26 cellular contexts compared by ENCODE assay signal in the genomic region with DNA sequence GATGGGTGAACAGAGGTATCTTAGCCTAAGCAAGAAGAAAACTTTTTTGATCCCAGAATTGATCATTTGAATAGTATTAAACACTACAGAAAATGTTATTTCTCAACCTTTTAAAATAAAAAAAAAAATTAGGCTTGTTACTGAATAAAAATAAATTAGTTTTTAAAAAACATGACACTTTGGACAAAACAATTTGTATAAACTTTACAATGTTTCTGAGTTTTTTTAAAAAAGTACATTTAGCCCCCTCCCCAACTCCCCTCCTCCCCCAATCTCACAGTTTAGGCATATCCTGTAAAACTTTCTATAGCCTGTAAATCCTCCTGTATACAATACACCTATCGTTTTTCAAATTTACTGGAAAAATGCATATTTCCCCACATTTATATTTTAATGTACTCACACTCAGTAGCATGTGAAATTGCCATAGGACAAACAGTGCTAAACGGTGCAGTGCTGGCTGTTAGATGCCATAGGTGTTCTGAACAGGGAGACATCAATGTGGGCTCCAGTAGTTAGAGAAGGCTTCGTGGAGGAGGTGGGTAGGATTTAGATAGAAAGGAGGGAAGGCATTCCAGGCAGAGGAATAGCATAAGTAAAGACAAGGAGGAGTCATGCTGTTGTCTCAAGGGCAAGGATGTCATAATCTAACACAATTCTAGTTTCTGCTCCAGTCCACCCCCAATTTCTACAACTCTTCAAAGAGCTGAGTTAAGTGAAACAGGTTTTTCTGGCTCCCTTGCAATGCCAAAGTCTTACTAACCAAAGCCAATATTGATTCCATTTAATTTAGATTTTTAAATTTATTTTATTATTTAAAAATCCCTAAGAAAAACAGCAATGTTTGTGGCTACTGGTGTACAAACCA. TPM values are rescaled to one million over a fixed set of nuclear protein-coding genes. Genes with fewer than 3 reads are reported as not detected.
DNase-seq lines count a peak whose midpoint lies in the region; ATAC-seq, FAIRE-seq and TF ChIP-seq lines count a peak whose summit lies in the region.
"Had no signal": no experiment of that assay in that cellular context is flagged by ENCODE, and none has a peak within 500 bp of the region (broad histone marks: within the 10 kb centered on the region; RNA-seq: fewer than 3 reads in every experiment).

No MANE protein-coding gene starts in this region.

- no peak overlapping the region for H3K27ac ChIP-seq in CD4-positive, alpha-beta memory T cell (ENCODE audit: low read depth, low read length)
- no peak overlapping the region for H3K27ac ChIP-seq in RWPE2 (ENCODE audit: poor library complexity, severe bottlenecking)
- H3K27ac ChIP-seq: cardiac muscle cell, heart right ventricle, psoas muscle, SJSA1 had no signal

- no peak for DNase-seq in CD4-positive, alpha-beta memory T cell
- DNase-seq in Caco-2 (peak in 1 of 2 experiments; percentile 37), RWPE2 (ENCODE audit: low spot score) (no peak), D721Med (ENCODE audit: insufficient read length, low spot score) (no peak), BE2C (no peak), iPS-NIHi7 (ENCODE audit: extremely low spot score) (no peak)
- DNase-seq: activated CD4-positive, alpha-beta T cell treated with anti-CD3 and anti-CD28 coated beads, Interleukin-2, amount 50 U/mL, for 1 hour; activated CD8-positive, alpha-beta memory T cell treated with anti-CD3 and anti-CD28 coated beads, Interleukin-2, amount 50 U/mL, for 4 hours; activated effector memory CD4-positive, alpha-beta T cell treated with anti-CD3 and anti-CD28 coated beads, Interleukin-2, amount 50 U/mL, for 16 hours; amygdala; cortex of kidney; foreskin fibroblast; heart right ventricle; left ventricle myocardium superior; midbrain; NCI-H1105 treated with DMSO at 0.1 percent for 48 hours; NCI-H2081; NCI-H446; psoas muscle; stimulated activated CD4-positive, alpha-beta T cell treated with anti-CD3 and anti-CD28 coated beads, Interleukin-2, amount 100 ng/mL, for 24 hours had no signal

- H3K27me3 ChIP-seq in CD4-positive, alpha-beta memory T cell (ENCODE audit: insufficient read depth, low read length): no peaks in the 10 kb centered on the region
- no peaks in the 10 kb centered on the region for H3K27me3 ChIP-seq in Caco-2 (replicated peaks; ENCODE audit: control insufficient read depth, insufficient read depth, low read length)
- no peaks in the 10 kb centered on the region for H3K27me3 ChIP-seq in RWPE2 (ENCODE audit: insufficient read depth, poor library complexity, severe bottlenecking)
- no peaks in the 10 kb centered on the region for H3K27me3 ChIP-seq in BE2C
- H3K27me3 ChIP-seq: cardiac muscle cell, heart right ventricle, SJSA1 had no signal

- TF ChIP-seq CTCF in Caco-2 (IDR thresholded peaks at IDR 0.05; ENCODE audit: insufficient read depth in 1 of 2, low read depth in 1 of 2, low read length in 1 of 2, severe bottlenecking in 1 of 2, unreplicated experiment in 1 of 2): no peak
- no peak for TF ChIP-seq CTCF in RWPE2 (IDR thresholded peaks at IDR 0.05; ENCODE audit: poor library complexity, severe bottlenecking)
- no peak for TF ChIP-seq CTCF in D721Med (IDR thresholded peaks at IDR 0.05; ENCODE audit: insufficient read depth, missing control alignments)
- no peak for TF ChIP-seq CTCF in BE2C (IDR thresholded peaks at IDR 0.05; ENCODE audit: low read depth, low read length)

- peak overlapping the region in 5 of 7 donors; percentile 32 to 75 (median 47) for H3K27ac Mint-ChIP-seq in CD4-positive, alpha-beta memory T cell
- peak overlapping the region; percentile 10 for H3K27ac Mint-ChIP-seq in Caco-2 (ENCODE audit: unreplicated experiment)
- H3K27ac Mint-ChIP-seq: stimulated activated memory B cell treated with anti-CD40 and anti-IgM and Interleukin-4, amounts not matched to agents 10 μg/mL and 1 μg/mL and 100 μg/mL, for 72 hours; T-helper 1 cell treated with Interleukin-12 subunit alpha and Interleukin-12 subunit beta and Interleukin-4 antibody, amounts not matched to agents 30 μg/mL and 1 μg/mL, for 36 hours had no signal

- peaks cover 14 to 32% (median 28%) of the 10 kb centered on the region in 4 donors for H3K4me1 Mint-ChIP-seq in CD4-positive, alpha-beta memory T cell
- H3K4me1 Mint-ChIP-seq in Caco-2 (ENCODE audit: low read depth, unreplicated experiment): peaks cover 13% of the 10 kb centered on the region

- no peak overlapping the region for H3K4me3 ChIP-seq in CD4-positive, alpha-beta memory T cell (ENCODE audit: low read length in 2 of 2)
- H3K4me3 ChIP-seq in Caco-2 (ENCODE audit: low read depth, low read length): no peak overlapping the region
- H3K4me3 ChIP-seq in RWPE2 (ENCODE audit: severe bottlenecking): no peak overlapping the region
- no peak overlapping the region for H3K4me3 ChIP-seq in BE2C (ENCODE audit: low read depth, low read length)
- H3K4me3 ChIP-seq: cardiac muscle cell, heart right ventricle, psoas muscle, SJSA1 had no signal

- no peak for FAIRE-seq in D721Med (lab: Jason Lieb, UNC)

- no peaks in the 10 kb centered on the region for H3K9me3 ChIP-seq in CD4-positive, alpha-beta memory T cell (ENCODE audit: control insufficient read depth in 1 of 2, low read length in 2 of 2)
- no peaks in the 10 kb centered on the region for H3K9me3 ChIP-seq in Caco-2
- H3K9me3 ChIP-seq in RWPE2 (ENCODE audit: severe bottlenecking): no peaks in the 10 kb centered on the region
- H3K9me3 ChIP-seq in BE2C: no peaks in the 10 kb centered on the region
- H3K9me3 ChIP-seq: heart right ventricle, psoas muscle, SJSA1 had no signal

- H3K4me3 Mint-ChIP-seq in CD4-positive, alpha-beta memory T cell: no peak overlapping the region
- H3K4me3 Mint-ChIP-seq in Caco-2 (ENCODE audit: unreplicated experiment): no peak overlapping the region
- H3K4me3 Mint-ChIP-seq: neural crest cell; stimulated activated memory B cell treated with anti-CD40 and anti-IgM and Interleukin-4, amounts not matched to agents 10 μg/mL and 1 μg/mL and 100 μg/mL, for 72 hours; T-helper 1 cell treated with Interleukin-12 subunit alpha and Interleukin-12 subunit beta and Interleukin-4 antibody, amounts not matched to agents 30 μg/mL and 1 μg/mL, for 36 hours had no signal

- H3K4me1 ChIP-seq in CD4-positive, alpha-beta memory T cell (ENCODE audit: insufficient read depth, low read length): peaks cover 25% of the 10 kb centered on the region
- peaks cover 20% of the 10 kb centered on the region for H3K4me1 ChIP-seq in Caco-2
- H3K4me1 ChIP-seq in RWPE2 (ENCODE audit: insufficient read depth, poor library complexity, severe bottlenecking): peaks cover 3% of the 10 kb centered on the region
- no peaks in the 10 kb centered on the region for H3K4me1 ChIP-seq in BE2C
- H3K4me1 ChIP-seq: psoas muscle, SJSA1 had no signal

- peak; percentile 38; the same call in 1 of the 3 replicates for ATAC-seq in RWPE2 (ENCODE audit: low read depth)
- ATAC-seq in esophagus mucosa: peak; percentile 72
- ATAC-seq: heart right ventricle; left ventricle myocardium superior; psoas muscle; stimulated activated memory B cell treated with anti-CD40 and anti-IgM and Interleukin-4, amounts not matched to agents 10 μg/mL and 1 μg/mL and 100 μg/mL, for 72 hours had no signal

- H3K36me3 ChIP-seq in CD4-positive, alpha-beta memory T cell (ENCODE audit: insufficient read depth, low read length): peaks cover 52% of the 10 kb centered on the region
- H3K36me3 ChIP-seq in Caco-2 (ENCODE audit: control insufficient read depth, insufficient read depth, low read length): no peaks in the 10 kb centered on the region; the same call in 1 of the 2 replicates
- H3K36me3 ChIP-seq in RWPE2 (ENCODE audit: low read depth): peaks cover 91% of the 10 kb centered on the region
- H3K36me3 ChIP-seq in BE2C: no peaks in the 10 kb centered on the region; the same call in 1 of the 2 replicates

- intact Hi-C loops in CD4-positive, alpha-beta memory T cell (cut with micrococcal nuclease): no loop called here
- intact Hi-C loops in Caco-2 (cut with micrococcal nuclease; ENCODE audit: unreplicated experiment): no loop called here

- no peaks in the 10 kb centered on the region for H3K27me3 Mint-ChIP-seq in CD4-positive, alpha-beta memory T cell
- H3K27me3 Mint-ChIP-seq in Caco-2 (ENCODE audit: insufficient read depth, unreplicated experiment): no peaks in the 10 kb centered on the region
- H3K27me3 Mint-ChIP-seq: stimulated activated memory B cell treated with anti-CD40 and anti-IgM and Interleukin-4, amounts not matched to agents 10 μg/mL and 1 μg/mL and 100 μg/mL, for 72 hours had no signal

- no peaks in the 10 kb centered on the region for H3K9me3 Mint-ChIP-seq in CD4-positive, alpha-beta memory T cell
- H3K9me3 Mint-ChIP-seq in Caco-2 (ENCODE audit: unreplicated experiment): no peaks in the 10 kb centered on the region
- H3K9me3 Mint-ChIP-seq: neural crest cell; stimulated activated memory B cell treated with anti-CD40 and anti-IgM and Interleukin-4, amounts not matched to agents 10 μg/mL and 1 μg/mL and 100 μg/mL, for 72 hours; T-helper 1 cell treated with Interleukin-12 subunit alpha and Interleukin-12 subunit beta and Interleukin-4 antibody, amounts not matched to agents 30 μg/mL and 1 μg/mL, for 36 hours had no signal

- CTCF ChIA-PET in CD4-positive, alpha-beta memory T cell (lab: Charles Lee; ENCODE audit: partially characterized antibody): no interaction called here
- CTCF ChIA-PET in Caco-2 (lab: Charles Lee): no interaction called here

- BruUV-seq in Caco-2 (replicated peaks; lab: Mats Ljungman, UMichigan): no TSS peak

- peaks cover 47 to 75% of the 10 kb centered on the region in 2 donors for H3K36me3 Mint-ChIP-seq in CD4-positive, alpha-beta memory T cell
- peaks cover 51% of the 10 kb centered on the region for H3K36me3 Mint-ChIP-seq in Caco-2 (ENCODE audit: insufficient read depth, unreplicated experiment)

- POLR2A ChIA-PET in CD4-positive, alpha-beta memory T cell (lab: Charles Lee; ENCODE audit: partially characterized antibody): no interaction called here
- POLR2A ChIA-PET in Caco-2 (lab: Charles Lee): no interaction called here

RNA-seq across cellular contexts. Expression of a gene that starts 50.9 kb away (rescaled TPM):
- 100 to 1,000 TPM; 117 to 130 TPM for total RNA-seq in CD4-positive, alpha-beta memory T cell
- polyA plus RNA-seq in CD4-positive, alpha-beta memory T cell: 10 to 100 TPM; 55.5 to 83.4 TPM
- 108 and 111 TPM in 2 replicates for total RNA-seq in Caco-2 (2022)
- total RNA-seq in esophagus mucosa: 51.1 TPM
- 19.1 TPM for polyA plus RNA-seq in BE2C (2012; ENCODE audit: insufficient read depth, insufficient read length, low read depth)
